ENCODE assay signal across 21 cellular contexts in genomic region chr10:95505641-95506040, GRCh38. TPM values are rescaled to one million over a fixed set of nuclear protein-coding genes. Genes with fewer than 3 reads are reported as not detected.
DNase-seq lines count a peak whose midpoint lies in the region; ATAC-seq, FAIRE-seq and TF ChIP-seq lines count a peak whose summit lies in the region.
"Had no signal": no experiment of that assay in that cellular context is flagged by ENCODE, and none has a peak within 500 bp of the region (broad histone marks: within the 10 kb centered on the region; RNA-seq: fewer than 3 reads in every experiment).

No MANE protein-coding gene starts in this region.

- H3F3A ChIP-seq in GM23338 (replicated peaks; ENCODE audit: low read depth): no peaks in the 10 kb centered on the region

- H3K9ac ChIP-seq in HepG2 (ENCODE audit: insufficient read depth, low read depth, low read length) (no peak overlapping the region), rectal smooth muscle tissue (ENCODE audit: low read length) (no peak overlapping the region)

- no peak overlapping the region for H3K4me2 ChIP-seq in HepG2 (ENCODE audit: low read depth, low read length)
- H3K4me2 ChIP-seq in GM23338: no peak overlapping the region

- H3K27me3 ChIP-seq in right lobe of liver: no peaks in the 10 kb centered on the region
- H3K27me3 ChIP-seq in HepG2 (ENCODE audit: control insufficient read depth in 1 of 2, insufficient read depth in 2 of 2, low read length in 2 of 2): no peaks in the 10 kb centered on the region
- no peaks in the 10 kb centered on the region for H3K27me3 ChIP-seq in esophagus squamous epithelium
- H3K27me3 ChIP-seq in rectal smooth muscle tissue (ENCODE audit: control insufficient read depth, insufficient read depth, low read length): no peaks in the 10 kb centered on the region
- H3K27me3 ChIP-seq in aorta (ENCODE audit: control insufficient read depth in 1 of 2, insufficient read depth in 2 of 2, low read length in 1 of 2): no peaks in the 10 kb centered on the region
- H3K27me3 ChIP-seq in GM23338 (ENCODE audit: insufficient read depth): no peaks in the 10 kb centered on the region

- H2AFZ ChIP-seq in HepG2 (ENCODE audit: low read length) (no peak overlapping the region), GM23338 (no peak overlapping the region)

- no peaks in the 10 kb centered on the region for H3K36me3 ChIP-seq in right lobe of liver
- no peaks in the 10 kb centered on the region for H3K36me3 ChIP-seq in HepG2 (replicated peaks in 1 of 2; ENCODE audit: control insufficient read depth in 1 of 2, insufficient read depth in 2 of 2, low read length in 2 of 2)
- H3K36me3 ChIP-seq in esophagus squamous epithelium: no peaks in the 10 kb centered on the region
- no peaks in the 10 kb centered on the region for H3K36me3 ChIP-seq in rectal smooth muscle tissue (ENCODE audit: control insufficient read depth, insufficient read depth, low read length)
- peaks cover 0 to 3% of the 10 kb centered on the region in 2 donors for H3K36me3 ChIP-seq in aorta (ENCODE audit: control insufficient read depth in 1 of 2, insufficient read depth in 2 of 2, low read length in 1 of 2)
- no peaks in the 10 kb centered on the region for H3K36me3 ChIP-seq in GM23338 (ENCODE audit: insufficient read depth)

- TF ChIP-seq EP300 in HepG2 (IDR thresholded peaks at IDR 0.05; ENCODE audit: low read depth in 2 of 2, low read length in 2 of 2): no peak
- no peak for TF ChIP-seq EP300 in HepG2 (CRISPR knock-in tag; IDR thresholded peaks at IDR 0.05; ENCODE audit: borderline replicate concordance)

- H4K20me1 ChIP-seq in HepG2 (ENCODE audit: insufficient read depth, low read length) (no peaks in the 10 kb centered on the region), GM23338 (replicated peaks; ENCODE audit: insufficient read depth) (no peaks in the 10 kb centered on the region; the same call in 1 of the 2 replicates)

- no peaks in the 10 kb centered on the region for H3K36me3 Mint-ChIP-seq in GM23338 (ENCODE audit: low read depth)

- H3K4me1 Mint-ChIP-seq in GM23338: peaks cover 54% of the 10 kb centered on the region
- H3K4me1 Mint-ChIP-seq: activated CD4-positive, alpha-beta T cell treated with anti-CD3 and anti-CD28 coated beads for 36 hours had no signal

- no peaks in the 10 kb centered on the region for H3K9me3 Mint-ChIP-seq in GM23338
- H3K9me3 Mint-ChIP-seq: dendritic cell treated with granulocyte-macrophage colony-stimulating factor and Interleukin-4, amounts not matched to agents 40 ng/mL and 50 ng/mL, for 4 days; T-helper 1 cell treated with Interleukin-12 subunit alpha and Interleukin-12 subunit beta and Interleukin-4 antibody, amounts not matched to agents 30 μg/mL and 1 μg/mL, for 36 hours had no signal

- no peaks in the 10 kb centered on the region for H3K27me3 Mint-ChIP-seq in GM23338 (ENCODE audit: insufficient read depth, low read depth, poor library complexity)
- H3K27me3 Mint-ChIP-seq: dendritic cell treated with granulocyte-macrophage colony-stimulating factor and Interleukin-4, amounts not matched to agents 40 ng/mL and 50 ng/mL, for 4 days had no signal

- ATAC-seq in right lobe of liver (no peak), HepG2 (no peak), aorta (ENCODE audit: low FRiP score) (no peak), GM23338 (no peak)
- ATAC-seq: activated CD4-positive, alpha-beta T cell treated with anti-CD3 and anti-CD28 coated beads for 36 hours had no signal

- in situ Hi-C loops in HepG2 (cut with HindIII; ENCODE audit: extremely low pct_ligation_motif_present, low pct_unique_long_range_greater_than_20kb): no loop called here

- no peak for DNase-seq in right lobe of liver
- DNase-seq in HepG2 (ENCODE audit: low spot score): no peak
- DNase-seq in esophagus squamous epithelium (lab: John Stamatoyannopoulos, UW): no peak
- DNase-seq in aorta: no peak
- DNase-seq in GM23338 (ENCODE audit: low spot score): no peak
- no peak for DNase-seq in medulla oblongata (ENCODE audit: extremely low spot score)
- no peak for DNase-seq in NCI-H1105 treated with DMSO at 0.1 percent for 48 hours (lab: John Stamatoyannopoulos, UW)
- DNase-seq: activated CD4-positive, alpha-beta T cell treated with anti-CD3 and anti-CD28 coated beads for 36 hours; activated CD8-positive, alpha-beta memory T cell treated with anti-CD3 and anti-CD28 coated beads for 24 hours; activated T-cell treated with anti-CD3 and anti-CD28 coated beads, Interleukin-2, amount 50 U/mL, for 1 hour; DMS79 treated with DMSO at 0.1 percent for 48 hours; KG1; NCI-H1436 treated with DMSO at 0.1 percent for 48 hours; NCI-H2171 treated with DMSO at 0.1 percent for 48 hours; NCI-H524; stimulated activated CD4-positive, alpha-beta T cell treated with anti-CD3 and anti-CD28 coated beads, Interleukin-1b, Interleukin-23, amount 100 ng/mL, for 48 hours had no signal

- H3K9me2 ChIP-seq in GM23338 (ENCODE audit: insufficient read depth): no peaks in the 10 kb centered on the region

- intact Hi-C loops in right lobe of liver (cut with DNase I) (no loop called here), HepG2 (cut with micrococcal nuclease; ENCODE audit: unreplicated experiment) (no loop called here), esophagus squamous epithelium (cut with DNase I) (no loop called here), aorta (cut with DNase I) (loop anchor here in 1 of 2 donors (10.0 kb wide), 1 partner anchor 49 kb away; no protein-coding TSS in a partner anchor)

- H3K4me3 ChIP-seq in right lobe of liver: no peak overlapping the region
- no peak overlapping the region for H3K4me3 ChIP-seq in HepG2 (replicated peaks in 1 of 3; ENCODE audit: insufficient read depth in 1 of 3, low read depth in 2 of 3, low read length in 3 of 3)
- H3K4me3 ChIP-seq in esophagus squamous epithelium: no peak overlapping the region
- no peak overlapping the region for H3K4me3 ChIP-seq in rectal smooth muscle tissue (ENCODE audit: low read length)
- no peak overlapping the region for H3K4me3 ChIP-seq in aorta (ENCODE audit: low read length in 2 of 2)
- no peak overlapping the region for H3K4me3 ChIP-seq in GM23338
- H3K4me3 ChIP-seq: skin epidermis had no signal

- no peaks in the 10 kb centered on the region for H3K9me3 ChIP-seq in right lobe of liver
- no peaks in the 10 kb centered on the region for H3K9me3 ChIP-seq in HepG2 (ENCODE audit: low read length)
- H3K9me3 ChIP-seq in esophagus squamous epithelium: no peaks in the 10 kb centered on the region
- no peaks in the 10 kb centered on the region for H3K9me3 ChIP-seq in aorta (ENCODE audit: control insufficient read depth, low read length)

- H3K4me1 ChIP-seq in right lobe of liver (peaks cover 0 to 48% (median 24%) of the 10 kb centered on the region in 4 donors), HepG2 (ENCODE audit: insufficient read depth, low read length) (peaks cover 78% of the 10 kb centered on the region), esophagus squamous epithelium (peaks cover 0 to 52% (median 10%) of the 10 kb centered on the region in 3 donors), rectal smooth muscle tissue (ENCODE audit: control insufficient read depth, insufficient read depth, low read length) (peaks cover 67% of the 10 kb centered on the region), aorta (ENCODE audit: control insufficient read depth in 1 of 2, insufficient read depth in 2 of 2, low read length in 2 of 2) (peaks cover 9 to 15% of the 10 kb centered on the region in 2 donors), GM23338 (ENCODE audit: insufficient read depth) (peaks cover 42% of the 10 kb centered on the region)

- TF ChIP-seq RAD21 in HepG2 (CRISPR knock-in tag; IDR thresholded peaks at IDR 0.05): no peak

- 72% methylated on average over 3 of the region's 3 CpGs for WGBS in right lobe of liver (ENCODE audit: insufficient coverage, low coverage, low lambda C conversion rate, missing lambda C conversion rate)
- 97% methylated on average over 3 of the region's 3 CpGs for WGBS in HepG2 (ENCODE audit: low lambda C conversion rate)
- WGBS in esophagus squamous epithelium, 2 donors: 44 to 57% methylated on average over 3 of the region's 3 CpGs
- 5 to 6% methylated on average over 3 of the region's 3 CpGs for WGBS in aorta, 2 donors

- H3K27ac ChIP-seq in right lobe of liver (peak overlapping the region in 2 of 3 donors; percentile 62 to 96), HepG2 (ENCODE audit: extremely low read length, insufficient read depth, low read length) (no peak overlapping the region), esophagus squamous epithelium (peak overlapping the region; percentile 51 to 87 (median 82)), rectal smooth muscle tissue (ENCODE audit: low read depth, low read length) (peak overlapping the region; percentile 88), aorta (ENCODE audit: low read depth in 1 of 2, low read length in 2 of 2) (peak overlapping the region; percentile 43 to 54), GM23338 (ENCODE audit: low read depth) (no peak overlapping the region)

- TF ChIP-seq CTCF in right lobe of liver (IDR thresholded peaks at IDR 0.05) (no peak), HepG2 (CRISPR knock-in tag; IDR thresholded peaks at IDR 0.05) (no peak), esophagus squamous epithelium (IDR thresholded peaks at IDR 0.05) (no peak), GM23338 (conservative IDR thresholded peaks at IDR 0.05; ENCODE audit: low read depth in 2 of 2) (no peak)

- POLR2A ChIA-PET in HepG2 (lab: Yijun Ruan, JAX): no interaction called here

- no peak for FAIRE-seq in HepG2 (lab: Jason Lieb, UNC)
- FAIRE-seq: H1 had no signal

- H3K4me3 Mint-ChIP-seq in GM23338: no peak overlapping the region
- H3K4me3 Mint-ChIP-seq: activated CD4-positive, alpha-beta T cell treated with anti-CD3 and anti-CD28 coated beads for 36 hours; dendritic cell treated with granulocyte-macrophage colony-stimulating factor and Interleukin-4, amounts not matched to agents 40 ng/mL and 50 ng/mL, for 4 days; T-helper 1 cell treated with Interleukin-12 subunit alpha and Interleukin-12 subunit beta and Interleukin-4 antibody, amounts not matched to agents 30 μg/mL and 1 μg/mL, for 36 hours had no signal

- no TSS peak for BruUV-seq in HepG2 (replicated peaks; lab: Mats Ljungman, UMichigan)

- TF ChIP-seq POLR2A in right lobe of liver (IDR thresholded peaks at IDR 0.05): no peak
- TF ChIP-seq POLR2A in HepG2 (IDR thresholded peaks at IDR 0.05; ENCODE audit: insufficient read depth in 1 of 2, low read depth in 2 of 2, low read length in 2 of 2): no peak
- TF ChIP-seq POLR2A in esophagus squamous epithelium (IDR thresholded peaks at IDR 0.05): no peak

- peaks cover 56% of the 10 kb centered on the region for H3K79me2 ChIP-seq in HepG2 (ENCODE audit: insufficient read depth, low read length)
- peaks cover 54% of the 10 kb centered on the region for H3K79me2 ChIP-seq in GM23338 (replicated peaks; ENCODE audit: insufficient read depth)

- CTCF ChIA-PET in HepG2 (lab: Yijun Ruan, JAX; ENCODE audit: low intra/inter-chr PET ratio, low total read pairs): no interaction called here

- no peak overlapping the region for H3K27ac Mint-ChIP-seq in GM23338
- H3K27ac Mint-ChIP-seq: activated CD4-positive, alpha-beta T cell treated with anti-CD3 and anti-CD28 coated beads for 36 hours; dendritic cell treated with granulocyte-macrophage colony-stimulating factor and Interleukin-4, amounts not matched to agents 40 ng/mL and 50 ng/mL, for 4 days; T-helper 1 cell treated with Interleukin-12 subunit alpha and Interleukin-12 subunit beta and Interleukin-4 antibody, amounts not matched to agents 30 μg/mL and 1 μg/mL, for 36 hours had no signal

RNA-seq across cellular contexts. Expression of gene SORBS1, which starts 55.5 kb away (rescaled TPM):
- total RNA-seq in right lobe of liver: 10 to 100 TPM; 56.4 to 97.9 (median 76.5) TPM
- total RNA-seq in HepG2 (2016; rRNA removed; fragmentation: Illumina TruSeq; extraction: Trizol): 16.8 and 21.0 TPM in 2 replicates
- total RNA-seq in HepG2 (2016; cell fraction: cytosol; rRNA removed; fragmentation: Illumina TruSeq; extraction: Trizol; ENCODE audit: low read depth): 6.9 and 8.4 TPM in 2 replicates
- 16.7 and 20.1 TPM in 2 replicates for total RNA-seq in HepG2 (2016; cell fraction: insoluble cytoplasmic fraction; rRNA removed; fragmentation: Illumina TruSeq; extraction: Trizol)
- 6.8 and 7.4 TPM in 2 replicates for total RNA-seq in HepG2 (2016; cell fraction: membrane; rRNA removed; fragmentation: Illumina TruSeq; extraction: Trizol)
- total RNA-seq in HepG2 (2016; cell fraction: nucleus; rRNA removed; fragmentation: Illumina TruSeq; extraction: Trizol): 22.7 and 24.8 TPM in 2 replicates
- polyA plus RNA-seq in HepG2 (2011; rRNA removed): 30.1 and 39.8 TPM in 2 replicates
- polyA plus RNA-seq in HepG2 (2011; cell fraction: cytosol; rRNA removed): 21.6 and 22.7 TPM in 2 replicates
- 39.9 and 56.8 TPM in 2 replicates for polyA plus RNA-seq in HepG2 (2011; cell fraction: nucleus; rRNA removed)
- 22.1 and 55.4 TPM in 2 replicates for polyA plus RNA-seq in HepG2 (2012)
- 0.37 and 0.66 TPM in 2 replicates for polyA plus RNA-seq in HepG2 (2016; cell fraction: cytosol; fragmentation: Illumina TruSeq; extraction: Trizol; ENCODE audit: low read depth)
- 18.0 and 20.6 TPM in 2 replicates for polyA plus RNA-seq in HepG2 (2016; cell fraction: insoluble cytoplasmic fraction; fragmentation: Illumina TruSeq; extraction: Trizol; ENCODE audit: low read depth)
- 1.4 and 1.9 TPM in 2 replicates for polyA plus RNA-seq in HepG2 (2016; cell fraction: membrane; fragmentation: Illumina TruSeq; extraction: Trizol; ENCODE audit: low read depth)
- 24.7 and 25.1 TPM in 2 replicates for polyA plus RNA-seq in HepG2 (2016; cell fraction: nucleus; fragmentation: Illumina TruSeq; extraction: Trizol; ENCODE audit: insufficient read depth, low read depth)
- 2.7 and 66.2 TPM in 2 replicates for polyA minus RNA-seq in HepG2 (2011; rRNA and poly(A)+ RNA removed; ENCODE audit: low replicate concordance)
- 28.0 and 29.9 TPM in 2 replicates for polyA minus RNA-seq in HepG2 (2011; cell fraction: cytosol; rRNA and poly(A)+ RNA removed)
- 81.3 and 96.8 TPM in 2 replicates for polyA minus RNA-seq in HepG2 (2011; cell fraction: nucleus; rRNA and poly(A)+ RNA removed)
- total RNA-seq in esophagus squamous epithelium: 100 to 1,000 TPM in 1 of 4 donors, 10 to 100 TPM in 3; 23.3 to 359 (median 72.2) TPM
- 1,000 to 10,000 TPM in 1 of 2 donors, 100 to 1,000 TPM in 1; 591 to 1,478 TPM for total RNA-seq in aorta
- 100 to 1,000 TPM; 371 to 372 TPM for polyA plus RNA-seq in aorta
- total RNA-seq in GM23338 (2014; rRNA removed; shearing (Covaris generic)): 35.9 and 47.7 TPM in 2 replicates
- polyA plus RNA-seq in GM23338 (2016; fragmentation: Nextera tagmentation; extraction: Ambion mirVana): 50.5 and 51.5 TPM in 2 replicates

Comparison
In these comparisons a context has a peak if more than half of its experiments do, and no peak if none do; other contexts are left out.
1. H3K27ac ChIP-seq: peak in right lobe of liver (2 of 3), esophagus squamous epithelium (4 of 4), rectal smooth muscle tissue (single experiment) and aorta (2 of 2); none in HepG2 (single experiment) and GM23338 (single experiment).